ENCODE assay signal across 25 cellular contexts in genomic region chr1:11568687-11569086, GRCh38.
DNase-seq lines count a peak whose midpoint lies in the region; ATAC-seq and TF ChIP-seq lines count a peak whose summit lies in the region.
"Had no signal": no experiment of that assay in that cellular context is flagged by ENCODE, and none has a peak within 500 bp of the region (broad histone marks: within the 10 kb centered on the region; RNA-seq: fewer than 3 reads in every experiment).

No MANE protein-coding gene starts in this region.

- H3K4me3 ChIP-seq in PC-3 (ENCODE audit: low read length): no peak overlapping the region
- no peak overlapping the region for H3K4me3 ChIP-seq in mammary epithelial cell (replicated peaks in 1 of 3; ENCODE audit: insufficient read depth in 1 of 3, low read depth in 2 of 3, low read length in 3 of 3)
- H3K4me3 ChIP-seq in lower leg skin (ENCODE audit: low read depth, poor library complexity, severe bottlenecking): no peak overlapping the region
- H3K4me3 ChIP-seq: body of pancreas, neural progenitor cell, testis had no signal

- dilution Hi-C loops in mammary epithelial cell (cut with HindIII; ENCODE audit: low sequenced_read_pairs): no loop called here

- POLR2A ChIA-PET in PC-3 (lab: Charles Lee; ENCODE audit: unreplicated experiment): no interaction called here

- H4K20me1 ChIP-seq in PC-3 (ENCODE audit: low read length) (no peaks in the 10 kb centered on the region), mammary epithelial cell (ENCODE audit: insufficient read depth, low read length) (no peaks in the 10 kb centered on the region)

- no peaks in the 10 kb centered on the region for H3K79me2 ChIP-seq in PC-3 (ENCODE audit: low read length)
- H3K79me2 ChIP-seq in mammary epithelial cell (ENCODE audit: insufficient read depth, low read length): no peaks in the 10 kb centered on the region

- H3K9me3 ChIP-seq in PC-3 (ENCODE audit: low read length) (no peaks in the 10 kb centered on the region), mammary epithelial cell (replicated peaks; ENCODE audit: insufficient read depth, low read length) (no peaks in the 10 kb centered on the region)
- H3K9me3 ChIP-seq: body of pancreas, SK-N-SH, testis had no signal

- no peak overlapping the region for H3K4me2 ChIP-seq in PC-3 (ENCODE audit: low read length)
- no peak overlapping the region for H3K4me2 ChIP-seq in mammary epithelial cell (ENCODE audit: insufficient read depth, low read depth, low read length)
- H3K4me2 ChIP-seq: neural progenitor cell, SK-N-SH had no signal

- intact Hi-C loops in PC-3 (cut with micrococcal nuclease) (no loop called here), mammary epithelial cell (cut with micrococcal nuclease) (no loop called here), lower leg skin (cut with DNase I; ENCODE audit: low total_unique reads) (no loop called here)

- no peak for ATAC-seq in PC-3
- ATAC-seq in HG03108 (IDR thresholded peaks at IDR 0.05; ENCODE audit: unreplicated experiment): no peak
- ATAC-seq: activated CD8-positive, alpha-beta T cell treated with anti-CD3 and anti-CD28 coated beads for 36 hours; activated naive CD4-positive, alpha-beta T cell treated with anti-CD3 and anti-CD28 coated beads, Interleukin-2, amount 50 U/mL, for 72 hours; activated T-helper 17 cell treated with anti-CD3 and anti-CD28 coated beads, Interleukin-2, amount 50 U/mL, for 72 hours; body of pancreas; sciatic nerve had no signal

- in situ Hi-C loops in mammary epithelial cell (cut with MboI; ENCODE audit: low sequenced_read_pairs in 2 of 2): no loop called here
- in situ Hi-C loops in ACHN (cut with HindIII; ENCODE audit: low pct_ligation_motif_present, low pct_unique_long_range_greater_than_20kb, low sequenced_read_pairs): no loop called here

- TF ChIP-seq POLR2A in lower leg skin (IDR thresholded peaks at IDR 0.05): no peak

- H3K27me3 ChIP-seq in PC-3 (ENCODE audit: low read length): peaks cover 17% of the 10 kb centered on the region; the same call in 1 of the 2 replicates
- no peaks in the 10 kb centered on the region for H3K27me3 ChIP-seq in mammary epithelial cell (ENCODE audit: insufficient read depth, low read length)
- H3K27me3 ChIP-seq: body of pancreas, neural progenitor cell, testis had no signal

- no peaks in the 10 kb centered on the region for H3K9me2 ChIP-seq in PC-3 (replicated peaks; ENCODE audit: low read length)
- H3K9me2 ChIP-seq: SK-N-SH had no signal

- H3K36me3 ChIP-seq in PC-3 (ENCODE audit: low read depth, low read length) (no peaks in the 10 kb centered on the region), mammary epithelial cell (ENCODE audit: insufficient read depth, low read length) (no peaks in the 10 kb centered on the region)
- H3K36me3 ChIP-seq: neural progenitor cell had no signal

- TF ChIP-seq CTCF in PC-3 (conservative IDR thresholded peaks at IDR 0.05; ENCODE audit: low read depth, low read length): no peak
- no peak for TF ChIP-seq CTCF in mammary epithelial cell (conservative IDR thresholded peaks at IDR 0.05 in 1 of 2, IDR thresholded peaks at IDR 0.05 in 1 of 2; ENCODE audit: extremely low read depth in 1 of 2, insufficient read depth in 1 of 2, low read depth in 1 of 2, low read length in 2 of 2)
- TF ChIP-seq CTCF in lower leg skin (IDR thresholded peaks at IDR 0.05): no peak

- BruUV-seq in PC-3 (replicated peaks; lab: Mats Ljungman, UMichigan) (no TSS peak), mammary epithelial cell (replicated peaks; lab: Mats Ljungman, UMichigan) (no TSS peak)

- no peak overlapping the region for H2AFZ ChIP-seq in PC-3 (ENCODE audit: low read length)
- H2AFZ ChIP-seq in mammary epithelial cell (ENCODE audit: low read depth, low read length): no peak overlapping the region
- H2AFZ ChIP-seq: neural progenitor cell had no signal

- H3K27ac ChIP-seq in PC-3 (ENCODE audit: low read length) (no peak overlapping the region), mammary epithelial cell (ENCODE audit: insufficient read depth, low read depth, low read length) (no peak overlapping the region)
- H3K27ac ChIP-seq: body of pancreas, neural progenitor cell, testis had no signal

- no peaks in the 10 kb centered on the region for H3F3A ChIP-seq in PC-3 (ENCODE audit: low read length, unreplicated experiment)

- 76% methylated on average over 8 of the region's 8 CpGs for WGBS in mammary epithelial cell (ENCODE audit: low coverage, missing lambda C conversion rate)
- 78 to 79% methylated on average over 8 of the region's 8 CpGs for WGBS in lower leg skin, 2 donors

- H3K4me1 ChIP-seq in PC-3 (ENCODE audit: insufficient read depth, low read length): no peaks in the 10 kb centered on the region
- H3K4me1 ChIP-seq in mammary epithelial cell (ENCODE audit: insufficient read depth, low read length): no peaks in the 10 kb centered on the region
- H3K4me1 ChIP-seq: body of pancreas, testis had no signal

- no peak overlapping the region for H3K9ac ChIP-seq in PC-3 (ENCODE audit: low read length)
- no peak overlapping the region for H3K9ac ChIP-seq in mammary epithelial cell (ENCODE audit: insufficient read depth, low read length)
- H3K9ac ChIP-seq: neural progenitor cell, SK-N-SH had no signal

- DNase-seq in HT1080 (ENCODE audit: low read depth) (peak; percentile 64), PC-3 (peak; percentile 15), mammary epithelial cell (peak; percentile 71), stromal cell of bone marrow (ENCODE audit: low read depth) (peak; percentile 6), lower leg skin (ENCODE audit: low spot score in 2 of 2) (no peak), ACHN (no peak)
- DNase-seq: activated CD4-positive, alpha-beta T cell treated with anti-CD3 and anti-CD28 coated beads for 1 hour; activated CD8-positive, alpha-beta T cell treated with anti-CD3 and anti-CD28 coated beads for 36 hours; body of pancreas; Calu3; head of caudate nucleus; Kasumi-1; NCI-H1092; NCI-H1930; NCI-H226; NCI-H69; SK-N-SH; stimulated activated naive CD4-positive, alpha-beta T cell treated with Interleukin-2 at 50 U/mL for 16 hours; T-helper 2 cell; testis had no signal

- CTCF ChIA-PET in PC-3 (lab: Charles Lee) (no interaction called here), mammary epithelial cell (lab: Charles Lee; ENCODE audit: low non-redundant PET) (no interaction called here)

Comparison
In these comparisons a context has a peak if more than half of its experiments do, and no peak if none do; other contexts are left out.
1. DNase-seq: peak in HT1080 (single experiment), PC-3 (single experiment), mammary epithelial cell (single experiment) and stromal cell of bone marrow (single experiment); none in lower leg skin (0 of 2) and ACHN (single experiment).